8 cellular contexts compared by ENCODE assay signal in the genomic region with DNA sequence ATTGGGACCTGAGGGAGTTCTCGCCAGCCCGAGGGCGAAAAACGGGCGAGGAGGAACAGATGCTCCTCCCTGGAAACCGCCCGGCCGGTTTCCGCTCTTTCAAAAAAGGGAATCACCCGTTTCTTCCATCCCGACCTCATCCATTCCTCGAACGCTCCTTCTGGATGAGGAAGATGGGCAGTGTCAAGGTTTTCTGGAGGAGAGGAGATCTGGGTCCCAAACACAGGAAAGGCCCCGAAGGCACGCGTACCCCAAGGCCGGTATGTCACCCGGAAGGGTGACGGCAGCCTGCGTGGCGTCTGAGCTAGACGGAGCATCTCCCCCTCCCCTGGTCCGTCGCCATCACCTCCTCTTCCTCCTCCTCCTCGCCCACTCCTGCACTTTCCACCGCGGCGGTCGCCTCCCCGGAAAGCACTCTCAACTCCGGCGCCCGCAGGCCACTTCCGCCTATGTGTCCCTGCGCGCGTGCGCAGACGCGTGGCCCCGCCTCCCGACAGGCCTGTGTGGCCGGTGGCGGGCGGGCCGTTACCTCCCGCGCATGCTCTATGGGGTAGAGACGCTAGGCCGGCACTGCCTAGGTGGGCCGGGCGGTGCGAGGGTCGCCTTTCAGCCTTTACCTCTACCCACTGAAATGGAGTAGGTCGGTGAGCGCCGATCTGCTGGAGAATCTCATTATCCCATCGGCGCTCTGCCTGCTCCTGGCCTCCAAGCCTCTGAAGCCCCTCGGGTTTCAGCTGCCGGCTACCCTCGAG. TPM values are rescaled to one million over a fixed set of nuclear protein-coding genes. Genes with fewer than 3 reads are reported as not detected.
DNase-seq lines count a peak whose midpoint lies in the region; ATAC-seq and TF ChIP-seq lines count a peak whose summit lies in the region.

Gene SLC35B3 (minus strand): TSS at position 453 of the 752 bp plus-strand sequence.

- H3K4me1 Mint-ChIP-seq in T-helper 1 cell treated with Interleukin-12 subunit alpha and Interleukin-12 subunit beta and Interleukin-4 antibody, amounts not matched to agents 30 μg/mL and 1 μg/mL, for 36 hours (ENCODE audit: low read depth), result peaks cover 31% of the 10 kb centered on the region
- H3K4me1 Mint-ChIP-seq in progenitor cell of endocrine pancreas (ENCODE audit: low read depth), result peaks cover 21% of the 10 kb centered on the region

- H3K4me3 ChIP-seq in left ventricle myocardium inferior (peak within 1 kb of the TSS; percentile 87), upper lobe of right lung (peak within 1 kb of the TSS; percentile 93)

- H3K27ac ChIP-seq in left ventricle myocardium inferior (replicated peaks), result peak within 1 kb of the TSS; percentile 90
- H3K27ac ChIP-seq in upper lobe of right lung, result peak within 1 kb of the TSS; percentile 97

- H3K27me3 ChIP-seq in left ventricle myocardium inferior (ENCODE audit: low read depth), result no peaks in the 10 kb centered on the region
- no peaks in the 10 kb centered on the region for H3K27me3 ChIP-seq in upper lobe of right lung

- H3K9me3 Mint-ChIP-seq in T-helper 1 cell treated with Interleukin-12 subunit alpha and Interleukin-12 subunit beta and Interleukin-4 antibody, amounts not matched to agents 30 μg/mL and 1 μg/mL, for 36 hours, result peaks cover 8% of the 10 kb centered on the region
- H3K9me3 Mint-ChIP-seq in progenitor cell of endocrine pancreas (ENCODE audit: low read depth), result no peaks in the 10 kb centered on the region

- H3K36me3 ChIP-seq in left ventricle myocardium inferior (no peaks in the 10 kb centered on the region), upper lobe of right lung (no peaks in the 10 kb centered on the region)

- H3K4me1 ChIP-seq in left ventricle myocardium inferior (peaks cover 45% of the 10 kb centered on the region), upper lobe of right lung (peaks cover 22% of the 10 kb centered on the region)

- peak within 1 kb of the TSS; percentile 97 for H3K27ac Mint-ChIP-seq in T-helper 1 cell treated with Interleukin-12 subunit alpha and Interleukin-12 subunit beta and Interleukin-4 antibody, amounts not matched to agents 30 μg/mL and 1 μg/mL, for 36 hours
- H3K27ac Mint-ChIP-seq in progenitor cell of endocrine pancreas, result peak within 1 kb of the TSS; percentile 97

- ATAC-seq in GM18499 (IDR thresholded peaks at IDR 0.05; ENCODE audit: insufficient read depth, unreplicated experiment) (peak; percentile 90), HG02938 (IDR thresholded peaks at IDR 0.05; ENCODE audit: unreplicated experiment) (peak; percentile 92), upper lobe of right lung (peak; percentile 99)

- no peaks in the 10 kb centered on the region for H3K9me3 ChIP-seq in left ventricle myocardium inferior (replicated peaks)
- no peaks in the 10 kb centered on the region for H3K9me3 ChIP-seq in upper lobe of right lung

- intact Hi-C loops in left ventricle myocardium inferior (cut with micrococcal nuclease) (no loop called here), upper lobe of right lung (cut with DNase I) (no loop called here)

- peak within 1 kb of the TSS; percentile 93 for H3K4me3 Mint-ChIP-seq in T-helper 1 cell treated with Interleukin-12 subunit alpha and Interleukin-12 subunit beta and Interleukin-4 antibody, amounts not matched to agents 30 μg/mL and 1 μg/mL, for 36 hours
- H3K4me3 Mint-ChIP-seq in progenitor cell of endocrine pancreas (ENCODE audit: low read depth), result peak within 1 kb of the TSS; percentile 92

- TF ChIP-seq CTCF in left ventricle myocardium inferior (IDR thresholded peaks at IDR 0.05; ENCODE audit: borderline replicate concordance) (no peak), progenitor cell of endocrine pancreas (IDR thresholded peaks at IDR 0.05; ENCODE audit: unreplicated experiment) (no peak), upper lobe of right lung (IDR thresholded peaks at IDR 0.05) (no peak)

- peaks cover 6% of the 10 kb centered on the region for H3K36me3 Mint-ChIP-seq in T-helper 1 cell treated with Interleukin-12 subunit alpha and Interleukin-12 subunit beta and Interleukin-4 antibody, amounts not matched to agents 30 μg/mL and 1 μg/mL, for 36 hours (ENCODE audit: low read depth)
- H3K36me3 Mint-ChIP-seq in progenitor cell of endocrine pancreas (ENCODE audit: insufficient read depth), result no peaks in the 10 kb centered on the region

- H3K27me3 Mint-ChIP-seq in T-helper 1 cell treated with Interleukin-12 subunit alpha and Interleukin-12 subunit beta and Interleukin-4 antibody, amounts not matched to agents 30 μg/mL and 1 μg/mL, for 36 hours (ENCODE audit: low read depth), result no peaks in the 10 kb centered on the region
- no peaks in the 10 kb centered on the region for H3K27me3 Mint-ChIP-seq in progenitor cell of endocrine pancreas

- DNase-seq in NCI-H1694 treated with DMSO at 0.1 percent for 48 hours (lab: John Stamatoyannopoulos, UW) (peak; percentile 75), amygdala (lab: John Stamatoyannopoulos, UW) (peak; percentile 51 to 94 (median 88)), left ventricle myocardium inferior (peak; percentile 96), progenitor cell of endocrine pancreas (ENCODE audit: low spot score, unreplicated experiment) (peak; percentile 96), upper lobe of right lung (peak; percentile 98)

RNA-seq across cellular contexts. Expression of gene SLC35B3, which starts in this region (rescaled TPM):
- 6.8 TPM for total RNA-seq in left ventricle myocardium inferior
- 18.9 and 20.9 TPM in 2 replicates for total RNA-seq in progenitor cell of endocrine pancreas
- 16.9 TPM for total RNA-seq in upper lobe of right lung

Comparison
In these comparisons a context has a peak if more than half of its experiments do, and no peak if none do; other contexts are left out.
1. Peak in every context shown above with its lines: DNase-seq, ATAC-seq, H3K4me3 ChIP-seq and H3K27ac ChIP-seq.